ENCODE assay signal across 9 cellular contexts in the genomic region with DNA sequence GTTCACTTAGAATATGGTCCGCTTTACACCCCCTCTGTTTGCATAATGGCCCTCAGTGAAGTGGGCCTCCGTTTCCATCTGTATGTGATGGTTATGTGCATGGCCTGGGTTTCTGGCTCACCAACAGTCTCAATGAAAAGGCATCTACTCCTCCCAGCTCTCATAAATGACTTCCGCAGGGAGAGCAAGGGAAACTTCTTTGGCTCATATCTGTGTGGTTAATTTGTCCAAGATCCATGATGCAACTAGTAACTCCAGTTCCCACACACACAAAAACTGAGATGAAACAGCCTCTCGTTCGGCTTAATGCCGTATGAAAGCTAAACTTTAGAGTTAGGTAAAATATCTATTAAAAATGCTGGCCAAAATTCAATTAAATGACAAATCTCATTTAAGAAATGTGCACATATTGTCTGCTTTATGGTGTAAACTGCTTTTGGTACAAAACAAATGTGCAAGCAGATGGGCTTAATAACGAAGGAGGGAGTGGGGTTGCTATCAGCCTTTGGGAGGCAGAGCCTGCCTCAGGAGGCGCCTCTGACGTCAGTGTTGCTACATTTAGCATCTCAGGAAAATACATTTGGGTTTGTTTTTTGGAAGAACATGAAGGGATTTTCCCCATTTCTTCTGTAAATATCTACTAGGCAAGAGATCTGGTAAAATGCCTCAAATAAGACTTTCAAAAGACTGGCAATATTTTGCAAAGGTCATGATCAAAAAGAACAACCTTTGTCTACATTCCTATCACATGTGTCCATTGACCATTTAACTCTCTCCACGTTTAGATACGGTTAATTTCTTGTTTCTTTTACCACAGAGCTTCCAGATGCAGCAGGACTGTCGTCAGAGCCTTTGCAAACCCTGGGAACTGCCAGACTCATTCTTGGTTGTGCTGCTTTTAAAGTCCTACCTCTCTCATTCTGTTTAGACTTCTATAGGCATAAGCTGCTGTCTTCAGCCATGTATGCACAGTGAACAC.
DNase-seq lines count a peak whose midpoint lies in the region; ATAC-seq and TF ChIP-seq lines count a peak whose summit lies in the region.
"Had no signal": no experiment of that assay in that cellular context is flagged by ENCODE, and none has a peak within 500 bp of the region (broad histone marks: within the 10 kb centered on the region; RNA-seq: fewer than 3 reads in every experiment).

No MANE protein-coding gene starts in this region.

- H3K9ac ChIP-seq in mammary epithelial cell (ENCODE audit: insufficient read depth, low read length) (no peak overlapping the region), subcutaneous abdominal adipose tissue (ENCODE audit: low read length in 5 of 5) (peak overlapping the region in 2 of 5 donors; percentile 7 to 57)

- H3K4me2 ChIP-seq in mammary epithelial cell (ENCODE audit: insufficient read depth, low read depth, low read length), result no peak overlapping the region

- no peak overlapping the region for H3K4me3 ChIP-seq in HFF-Myc (replicated peaks; ENCODE audit: low read depth, low read length)
- no peak overlapping the region for H3K4me3 ChIP-seq in mammary epithelial cell (replicated peaks in 1 of 3; ENCODE audit: insufficient read depth in 1 of 3, low read depth in 2 of 3, low read length in 3 of 3)
- H3K4me3 ChIP-seq in subcutaneous abdominal adipose tissue (ENCODE audit: low read depth in 1 of 5, low read length in 5 of 5), result peak overlapping the region; percentile 16 to 54 (median 27)
- H3K4me3 ChIP-seq: SK-N-MC had no signal

- CTCF ChIA-PET in mammary epithelial cell (lab: Charles Lee; ENCODE audit: low non-redundant PET), result interaction anchor here (0.6 kb wide), 1 partner anchor 11 kb away, joined by 3 read pairs; no protein-coding TSS in a partner anchor

- 77% methylated on average over 12 of the region's 12 CpGs for WGBS in mammary epithelial cell (ENCODE audit: low coverage, missing lambda C conversion rate)

- H3K36me3 ChIP-seq in mammary epithelial cell (ENCODE audit: insufficient read depth, low read length) (no peaks in the 10 kb centered on the region), subcutaneous abdominal adipose tissue (ENCODE audit: control insufficient read depth in 5 of 5, insufficient read depth in 5 of 5, low read length in 5 of 5) (no peaks in the 10 kb centered on the region)

- BruUV-seq in mammary epithelial cell (replicated peaks; lab: Mats Ljungman, UMichigan), result no TSS peak

- TF ChIP-seq CTCF in HFF-Myc (IDR thresholded peaks at IDR 0.05; ENCODE audit: low read depth, low read length, missing control alignments) (no peak), mammary epithelial cell (conservative IDR thresholded peaks at IDR 0.05 in 1 of 2, IDR thresholded peaks at IDR 0.05 in 1 of 2; ENCODE audit: extremely low read depth in 1 of 2, insufficient read depth in 1 of 2, low read depth in 1 of 2, low read length in 2 of 2) (no peak)

- no peak for ATAC-seq in HG02870 (IDR thresholded peaks at IDR 0.05; ENCODE audit: unreplicated experiment)

- H2AFZ ChIP-seq in mammary epithelial cell (ENCODE audit: low read depth, low read length), result peak overlapping the region; percentile 53

- H3K4me1 ChIP-seq in mammary epithelial cell (ENCODE audit: insufficient read depth, low read length) (peaks cover 33% of the 10 kb centered on the region), subcutaneous abdominal adipose tissue (ENCODE audit: control insufficient read depth in 5 of 5, insufficient read depth in 5 of 5, low read length in 5 of 5) (peaks cover 20 to 54% (median 43%) of the 10 kb centered on the region in 5 donors)

- intact Hi-C loops in mammary epithelial cell (cut with micrococcal nuclease), result loop anchor here (5.0 kb wide), 1 partner anchor 62 kb away; no protein-coding TSS in a partner anchor

- no peaks in the 10 kb centered on the region for H3K27me3 ChIP-seq in mammary epithelial cell (ENCODE audit: insufficient read depth, low read length)
- no peaks in the 10 kb centered on the region for H3K27me3 ChIP-seq in layer of hippocampus (ENCODE audit: control insufficient read depth, insufficient read depth, low read length)
- no peaks in the 10 kb centered on the region for H3K27me3 ChIP-seq in subcutaneous abdominal adipose tissue (ENCODE audit: control insufficient read depth in 5 of 5, insufficient read depth in 4 of 5, low read length in 5 of 5)

- H3K79me2 ChIP-seq in mammary epithelial cell (ENCODE audit: insufficient read depth, low read length), result no peaks in the 10 kb centered on the region

- in situ Hi-C loops in mammary epithelial cell (cut with MboI; ENCODE audit: low sequenced_read_pairs in 2 of 2), result no loop called here

- H3K9me3 ChIP-seq in mammary epithelial cell (replicated peaks; ENCODE audit: insufficient read depth, low read length) (no peaks in the 10 kb centered on the region), subcutaneous abdominal adipose tissue (ENCODE audit: control insufficient read depth in 5 of 5, low read length in 5 of 5) (no peaks in the 10 kb centered on the region)

- dilution Hi-C loops in mammary epithelial cell (cut with HindIII; ENCODE audit: low sequenced_read_pairs), result no loop called here

- no peaks in the 10 kb centered on the region for H4K20me1 ChIP-seq in mammary epithelial cell (ENCODE audit: insufficient read depth, low read length)

- peak; percentile 55 for DNase-seq in HFF-Myc (ENCODE audit: extremely low read depth, low read depth)
- peak; percentile 75 for DNase-seq in mammary epithelial cell
- no peak for DNase-seq in NCI-H510A (lab: John Stamatoyannopoulos, UW)
- no peak for DNase-seq in NCI-H226
- no peak for DNase-seq in activated T-cell treated with anti-CD3 and anti-CD28 coated beads, Interleukin-2, amount 50 U/mL, for 48 hours

- H3K27ac ChIP-seq in mammary epithelial cell (ENCODE audit: insufficient read depth, low read depth, low read length) (no peak overlapping the region), layer of hippocampus (ENCODE audit: low read depth, low read length) (peak overlapping the region; percentile 59), subcutaneous abdominal adipose tissue (ENCODE audit: low read depth, low read length) (peak overlapping the region; percentile 84)
- H3K27ac ChIP-seq: SK-N-MC had no signal

Comparison
In these comparisons a context has a peak if more than half of its experiments do, and no peak if none do; other contexts are left out.
1. DNase-seq: peak in HFF-Myc (single experiment) and mammary epithelial cell (single experiment); none in NCI-H510A (single experiment), NCI-H226 (single experiment) and activated T-cell treated with anti-CD3 and anti-CD28 coated beads, Interleukin-2, amount 50 U/mL, for 48 hours (0 of 2).
2. H3K4me3 ChIP-seq: peak in subcutaneous abdominal adipose tissue (5 of 5); none in HFF-Myc (single experiment) and mammary epithelial cell (0 of 3).